Comparison of ENCODE assay signal across 8 cellular contexts in the genomic region with DNA sequence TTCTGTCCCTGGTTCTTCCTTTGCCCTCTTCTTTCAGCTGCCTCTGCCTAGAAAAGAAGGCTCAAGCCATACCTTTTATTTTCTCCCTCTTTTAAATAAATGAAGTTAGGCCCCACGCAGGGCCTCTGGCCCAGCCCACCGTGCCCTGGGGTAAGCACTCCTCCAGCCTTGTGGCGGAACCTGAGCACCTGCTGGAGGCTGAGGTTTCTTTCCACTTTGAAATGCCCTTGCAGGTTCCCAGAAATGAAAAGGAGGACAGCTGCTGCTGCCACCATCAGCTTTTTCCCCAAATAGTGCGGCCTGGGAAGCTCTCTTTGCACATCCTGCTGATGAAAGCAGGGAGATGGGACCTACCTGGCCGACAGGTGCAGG.
A peak's percentile ranks its signal among the peaks of the same experiment; 100 is the strongest.
DNase-seq lines count a peak whose midpoint lies in the region; ATAC-seq lines count a peak whose summit lies in the region.

No MANE protein-coding gene starts in this region.

- H3K27me3 Mint-ChIP-seq in activated CD4-positive, alpha-beta T cell treated with anti-CD3 and anti-CD28 coated beads, Interleukin-2, amount 10 ng/mL, durations not matched to agents 7 days and 5 days: no peaks in the 10 kb centered on the region
- no peaks in the 10 kb centered on the region for H3K27me3 Mint-ChIP-seq in dendritic cell treated with granulocyte-macrophage colony-stimulating factor and Interleukin-4, amounts not matched to agents 40 ng/mL and 50 ng/mL, for 4 days

- peaks cover 29% of the 10 kb centered on the region for H3K36me3 Mint-ChIP-seq in activated CD4-positive, alpha-beta T cell treated with anti-CD3 and anti-CD28 coated beads, Interleukin-2, amount 10 ng/mL, durations not matched to agents 7 days and 5 days (ENCODE audit: low read depth)
- H3K36me3 Mint-ChIP-seq in dendritic cell treated with granulocyte-macrophage colony-stimulating factor and Interleukin-4, amounts not matched to agents 40 ng/mL and 50 ng/mL, for 4 days (ENCODE audit: low read depth): no peaks in the 10 kb centered on the region
- peaks cover 16% of the 10 kb centered on the region for H3K36me3 Mint-ChIP-seq in stimulated activated effector memory CD8-positive, alpha-beta T cell treated with anti-CD3 and anti-CD28 coated beads, Interleukin-12 subunit alpha, Interleukin-12 subunit beta, amount 100 ng/mL, for 72 hours

- POLR2A ChIA-PET in activated CD4-positive, alpha-beta T cell treated with anti-CD3 and anti-CD28 coated beads, Interleukin-2, amount 10 ng/mL, durations not matched to agents 7 days and 5 days (lab: Charles Lee): no interaction called here

- ATAC-seq in HG03460 (IDR thresholded peaks at IDR 0.05; ENCODE audit: unreplicated experiment) (peak; percentile 19), HG02678 (IDR thresholded peaks at IDR 0.05; ENCODE audit: unreplicated experiment) (no peak), GM21515 (IDR thresholded peaks at IDR 0.05; ENCODE audit: unreplicated experiment) (no peak)
- ATAC-seq in stimulated activated effector memory CD8-positive, alpha-beta T cell treated with anti-CD3 and anti-CD28 coated beads, Interleukin-12 subunit alpha, Interleukin-12 subunit beta, amount 100 ng/mL, for 72 hours: no peak

- no peak for DNase-seq in activated CD4-positive, alpha-beta T cell treated with anti-CD3 and anti-CD28 coated beads, Interleukin-2, amount 10 ng/mL, durations not matched to agents 7 days and 5 days
- DNase-seq in activated CD4-positive, alpha-beta T cell treated with anti-CD3 and anti-CD28 coated beads for 4 hours: no peak
- DNase-seq in stimulated activated effector memory CD8-positive, alpha-beta T cell treated with anti-CD3 and anti-CD28 coated beads, Interleukin-12 subunit alpha, Interleukin-12 subunit beta, amount 100 ng/mL, for 72 hours (ENCODE audit: low spot score in 2 of 2): no peak
- DNase-seq in mucosa of gallbladder (ENCODE audit: low spot score): no peak

- H3K27ac Mint-ChIP-seq in activated CD4-positive, alpha-beta T cell treated with anti-CD3 and anti-CD28 coated beads, Interleukin-2, amount 10 ng/mL, durations not matched to agents 7 days and 5 days: peak overlapping the region; percentile 99
- peak overlapping the region; percentile 84 for H3K27ac Mint-ChIP-seq in dendritic cell treated with granulocyte-macrophage colony-stimulating factor and Interleukin-4, amounts not matched to agents 40 ng/mL and 50 ng/mL, for 4 days
- peak overlapping the region; percentile 94 for H3K27ac Mint-ChIP-seq in stimulated activated effector memory CD8-positive, alpha-beta T cell treated with anti-CD3 and anti-CD28 coated beads, Interleukin-12 subunit alpha, Interleukin-12 subunit beta, amount 100 ng/mL, for 72 hours

- peak overlapping the region; percentile 59 for H3K4me3 Mint-ChIP-seq in activated CD4-positive, alpha-beta T cell treated with anti-CD3 and anti-CD28 coated beads, Interleukin-2, amount 10 ng/mL, durations not matched to agents 7 days and 5 days
- no peak overlapping the region for H3K4me3 Mint-ChIP-seq in dendritic cell treated with granulocyte-macrophage colony-stimulating factor and Interleukin-4, amounts not matched to agents 40 ng/mL and 50 ng/mL, for 4 days
- H3K4me3 Mint-ChIP-seq in stimulated activated effector memory CD8-positive, alpha-beta T cell treated with anti-CD3 and anti-CD28 coated beads, Interleukin-12 subunit alpha, Interleukin-12 subunit beta, amount 100 ng/mL, for 72 hours: peak overlapping the region; percentile 60

- peaks cover 83% of the 10 kb centered on the region for H3K4me1 Mint-ChIP-seq in activated CD4-positive, alpha-beta T cell treated with anti-CD3 and anti-CD28 coated beads, Interleukin-2, amount 10 ng/mL, durations not matched to agents 7 days and 5 days
- peaks cover 46% of the 10 kb centered on the region for H3K4me1 Mint-ChIP-seq in dendritic cell treated with granulocyte-macrophage colony-stimulating factor and Interleukin-4, amounts not matched to agents 40 ng/mL and 50 ng/mL, for 4 days (ENCODE audit: low read depth)
- peaks cover 79% of the 10 kb centered on the region for H3K4me1 Mint-ChIP-seq in stimulated activated effector memory CD8-positive, alpha-beta T cell treated with anti-CD3 and anti-CD28 coated beads, Interleukin-12 subunit alpha, Interleukin-12 subunit beta, amount 100 ng/mL, for 72 hours

- peaks cover under 1% of the 10 kb centered on the region for H3K9me3 Mint-ChIP-seq in activated CD4-positive, alpha-beta T cell treated with anti-CD3 and anti-CD28 coated beads, Interleukin-2, amount 10 ng/mL, durations not matched to agents 7 days and 5 days
- no peaks in the 10 kb centered on the region for H3K9me3 Mint-ChIP-seq in dendritic cell treated with granulocyte-macrophage colony-stimulating factor and Interleukin-4, amounts not matched to agents 40 ng/mL and 50 ng/mL, for 4 days
- H3K9me3 Mint-ChIP-seq in stimulated activated effector memory CD8-positive, alpha-beta T cell treated with anti-CD3 and anti-CD28 coated beads, Interleukin-12 subunit alpha, Interleukin-12 subunit beta, amount 100 ng/mL, for 72 hours: no peaks in the 10 kb centered on the region

- CTCF ChIA-PET in activated CD4-positive, alpha-beta T cell treated with anti-CD3 and anti-CD28 coated beads, Interleukin-2, amount 10 ng/mL, durations not matched to agents 7 days and 5 days (lab: Charles Lee): interaction anchor here (1.1 to 1.6 kb wide), 2 partner anchors 9 to 85 kb away, joined by 3 to 6 read pairs; no protein-coding TSS in a partner anchor

- intact Hi-C loops in dendritic cell treated with granulocyte-macrophage colony-stimulating factor and Interleukin-4, amounts not matched to agents 40 ng/mL and 50 ng/mL, for 4 days (cut with micrococcal nuclease): no loop called here
